In the genomic region with DNA sequence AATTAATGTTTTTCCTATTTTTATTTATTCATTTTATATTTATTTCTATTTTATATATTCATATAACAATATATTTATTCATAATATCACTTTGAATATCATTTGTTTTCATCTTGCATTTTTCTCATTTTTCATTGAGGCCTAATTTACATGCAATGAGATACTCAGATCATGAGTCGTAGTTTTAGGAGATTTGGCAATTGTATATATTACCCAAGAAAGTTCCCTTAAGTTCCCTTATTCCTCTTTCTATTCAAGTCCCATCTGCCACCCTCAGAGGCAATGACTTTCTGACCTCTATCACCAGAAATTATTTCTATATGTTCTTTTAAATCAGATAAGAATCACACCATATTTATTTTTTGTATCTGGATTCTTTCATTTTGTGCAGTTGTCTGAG, we compare ENCODE assay signal across 26 cellular contexts.
DNase-seq lines count a peak whose midpoint lies in the region; ATAC-seq lines count a peak whose summit lies in the region.
"Had no signal": no experiment of that assay in that cellular context is flagged by ENCODE, and none has a peak within 500 bp of the region (broad histone marks: within the 10 kb centered on the region; RNA-seq: fewer than 3 reads in every experiment).

No MANE protein-coding gene starts in this region.

- H3K27ac Mint-ChIP-seq in activated CD8-positive, alpha-beta memory T cell treated with anti-CD3 and anti-CD28 coated beads, Interleukin-2, amount 10 ng/mL, durations not matched to agents 7 days and 5 days: no peak overlapping the region
- H3K27ac Mint-ChIP-seq: activated CD4-positive, alpha-beta memory T cell treated with anti-CD3 and anti-CD28 coated beads for 36 hours; activated naive CD4-positive, alpha-beta T cell treated with anti-CD3 and anti-CD28 coated beads, Interleukin-2, amount 10 ng/mL, durations not matched to agents 7 days and 5 days; activated T-cell treated with anti-CD3 and anti-CD28 coated beads, Interleukin-2, amount 50 U/mL, for 24 hours; effector memory CD8-positive, alpha-beta T cell; naive thymus-derived CD8-positive, alpha-beta T cell had no signal

- H3K4me3 Mint-ChIP-seq in activated CD8-positive, alpha-beta memory T cell treated with anti-CD3 and anti-CD28 coated beads, Interleukin-2, amount 10 ng/mL, durations not matched to agents 7 days and 5 days: no peak overlapping the region
- H3K4me3 Mint-ChIP-seq: activated CD4-positive, alpha-beta memory T cell treated with anti-CD3 and anti-CD28 coated beads for 36 hours; activated naive CD4-positive, alpha-beta T cell treated with anti-CD3 and anti-CD28 coated beads, Interleukin-2, amount 10 ng/mL, durations not matched to agents 7 days and 5 days; activated T-cell treated with anti-CD3 and anti-CD28 coated beads, Interleukin-2, amount 50 U/mL, for 24 hours; effector memory CD8-positive, alpha-beta T cell; naive thymus-derived CD8-positive, alpha-beta T cell had no signal

- peaks cover 3% of the 10 kb centered on the region for H3K36me3 Mint-ChIP-seq in activated CD8-positive, alpha-beta memory T cell treated with anti-CD3 and anti-CD28 coated beads, Interleukin-2, amount 10 ng/mL, durations not matched to agents 7 days and 5 days
- H3K36me3 Mint-ChIP-seq: activated naive CD4-positive, alpha-beta T cell treated with anti-CD3 and anti-CD28 coated beads, Interleukin-2, amount 10 ng/mL, durations not matched to agents 7 days and 5 days had no signal

- DNase-seq in HCEC 1CT: peak; percentile 64
- DNase-seq in NOMO-1 treated with dmso at 0.1 percent for 144 hours (lab: John Stamatoyannopoulos, UW; ENCODE audit: unreplicated experiment): peak; percentile 74
- peak; percentile 69 for DNase-seq in fibroblast of gingiva (ENCODE audit: low read depth)
- no peak for DNase-seq in retina
- no peak for DNase-seq in activated CD8-positive, alpha-beta memory T cell treated with anti-CD3 and anti-CD28 coated beads, Interleukin-2, amount 10 ng/mL, durations not matched to agents 7 days and 5 days
- DNase-seq: activated CD4-positive, alpha-beta memory T cell treated with anti-CD3 and anti-CD28 coated beads for 36 hours; activated naive CD4-positive, alpha-beta T cell treated with anti-CD3 and anti-CD28 coated beads, Interleukin-2, amount 10 ng/mL, durations not matched to agents 7 days and 5 days; activated T-cell treated with anti-CD3 and anti-CD28 coated beads, Interleukin-2, amount 50 U/mL, for 24 hours; effector memory CD8-positive, alpha-beta T cell; GDM1; hypothalamus; kidney glomerular epithelial cell; naive thymus-derived CD8-positive, alpha-beta T cell; NCI-H1092; NCI-H2029 treated with DMSO at 0.1 percent for 48 hours; NCI-H524 treated with DMSO at 0.1 percent for 48 hours; OCI-M1; SHP77; stimulated activated CD4-positive, alpha-beta T cell treated with anti-CD3 and anti-CD28 coated beads, Interleukin-1b, Interleukin-23, amount 100 ng/mL, for 48 hours; stimulated activated naive CD4-positive, alpha-beta T cell treated with Interleukin-2 at 50 U/mL for 16 hours; T-helper 2 cell; tibial artery had no signal

- H3K9me3 Mint-ChIP-seq in activated CD8-positive, alpha-beta memory T cell treated with anti-CD3 and anti-CD28 coated beads, Interleukin-2, amount 10 ng/mL, durations not matched to agents 7 days and 5 days (ENCODE audit: low read depth): no peaks in the 10 kb centered on the region
- H3K9me3 Mint-ChIP-seq: activated CD4-positive, alpha-beta memory T cell treated with anti-CD3 and anti-CD28 coated beads for 36 hours; activated naive CD4-positive, alpha-beta T cell treated with anti-CD3 and anti-CD28 coated beads, Interleukin-2, amount 10 ng/mL, durations not matched to agents 7 days and 5 days; activated T-cell treated with anti-CD3 and anti-CD28 coated beads, Interleukin-2, amount 50 U/mL, for 24 hours; effector memory CD8-positive, alpha-beta T cell; naive thymus-derived CD8-positive, alpha-beta T cell had no signal

- CTCF ChIA-PET in activated CD8-positive, alpha-beta memory T cell treated with anti-CD3 and anti-CD28 coated beads, Interleukin-2, amount 10 ng/mL, durations not matched to agents 7 days and 5 days (lab: Charles Lee): no interaction called here

- H3K4me1 Mint-ChIP-seq in activated CD8-positive, alpha-beta memory T cell treated with anti-CD3 and anti-CD28 coated beads, Interleukin-2, amount 10 ng/mL, durations not matched to agents 7 days and 5 days: no peaks in the 10 kb centered on the region
- H3K4me1 Mint-ChIP-seq: activated naive CD4-positive, alpha-beta T cell treated with anti-CD3 and anti-CD28 coated beads, Interleukin-2, amount 10 ng/mL, durations not matched to agents 7 days and 5 days had no signal

- no peaks in the 10 kb centered on the region for H3K27me3 Mint-ChIP-seq in activated CD8-positive, alpha-beta memory T cell treated with anti-CD3 and anti-CD28 coated beads, Interleukin-2, amount 10 ng/mL, durations not matched to agents 7 days and 5 days
- H3K27me3 Mint-ChIP-seq: activated CD4-positive, alpha-beta memory T cell treated with anti-CD3 and anti-CD28 coated beads for 36 hours; activated naive CD4-positive, alpha-beta T cell treated with anti-CD3 and anti-CD28 coated beads, Interleukin-2, amount 10 ng/mL, durations not matched to agents 7 days and 5 days; activated T-cell treated with anti-CD3 and anti-CD28 coated beads, Interleukin-2, amount 50 U/mL, for 24 hours; effector memory CD8-positive, alpha-beta T cell; naive thymus-derived CD8-positive, alpha-beta T cell had no signal

- ATAC-seq in HG03108 (IDR thresholded peaks at IDR 0.05; ENCODE audit: unreplicated experiment) (no peak), GM18498 (IDR thresholded peaks at IDR 0.05; ENCODE audit: unreplicated experiment) (no peak)
- ATAC-seq in activated CD8-positive, alpha-beta memory T cell treated with anti-CD3 and anti-CD28 coated beads, Interleukin-2, amount 10 ng/mL, durations not matched to agents 7 days and 5 days: no peak
- ATAC-seq: effector memory CD8-positive, alpha-beta T cell; foreskin keratinocyte; GM12878; naive thymus-derived CD8-positive, alpha-beta T cell had no signal

Comparison
In these comparisons a context has a peak if more than half of its experiments do, and no peak if none do; other contexts are left out.
1. DNase-seq: peak in HCEC 1CT (single experiment), NOMO-1 treated with dmso at 0.1 percent for 144 hours (single experiment) and fibroblast of gingiva (single experiment); none in retina (single experiment) and activated CD8-positive, alpha-beta memory T cell treated with anti-CD3 and anti-CD28 coated beads, Interleukin-2, amount 10 ng/mL, durations not matched to agents 7 days and 5 days (single experiment).